In genomic region chr1:92299477-92300125, GRCh38 we compare ENCODE assay signal across 7 cellular contexts. TPM values are rescaled to one million over a fixed set of nuclear protein-coding genes. Genes with fewer than 3 reads are reported as not detected.
DNase-seq lines count a peak whose midpoint lies in the region; ATAC-seq, FAIRE-seq and TF ChIP-seq lines count a peak whose summit lies in the region.

No MANE protein-coding gene starts in this region.

- peaks cover 17% of the 10 kb centered on the region for H3K36me3 ChIP-seq in GM23248 (ENCODE audit: low read depth)
- H3K36me3 ChIP-seq in OCI-LY3 (replicated peaks; ENCODE audit: low read depth, low read length), result peaks cover 13% of the 10 kb centered on the region
- peaks cover 5 to 48% (median 19%) of the 10 kb centered on the region in 4 experiments; a peak in 6 of 8 replicates for H3K36me3 ChIP-seq in H1 (ENCODE audit: control insufficient read depth in 2 of 4, insufficient read depth in 4 of 4, low read length in 3 of 4)
- peaks cover 16% of the 10 kb centered on the region for H3K36me3 ChIP-seq in neural progenitor cell

- H3K9ac ChIP-seq in GM23248 (peak overlapping the region; percentile 87), OCI-LY3 (ENCODE audit: low read length) (peak overlapping the region; percentile 87), H1 (replicated peaks in 1 of 4; ENCODE audit: extremely low read depth in 1 of 4, low read depth in 3 of 4, low read length in 3 of 4) (peak overlapping the region; percentile 61 to 98 (median 81)), neural progenitor cell (peak overlapping the region; percentile 73)

- no peaks in the 10 kb centered on the region for H4K20me1 ChIP-seq in GM23248 (ENCODE audit: insufficient read depth)
- no peaks in the 10 kb centered on the region for H4K20me1 ChIP-seq in OCI-LY3 (ENCODE audit: insufficient read depth, low read length)
- no peaks in the 10 kb centered on the region for H4K20me1 ChIP-seq in H1 (replicated peaks in 1 of 2; ENCODE audit: control insufficient read depth in 1 of 2, insufficient read depth in 2 of 2, low read length in 2 of 2)
- peaks cover 4% of the 10 kb centered on the region for H4K20me1 ChIP-seq in neural progenitor cell (ENCODE audit: low read depth)

- H2BK120ac ChIP-seq in H1 (replicated peaks; ENCODE audit: low read depth, low read length), result no peak overlapping the region

- H2AFZ ChIP-seq in GM23248 (peak overlapping the region; percentile 94), OCI-LY3 (ENCODE audit: low read depth, low read length) (peak overlapping the region; percentile 41; the same call in 1 of the 2 replicates), H1 (ENCODE audit: low read length) (0 out of 2 replicates have a peak overlapping the region, but pooled peaks have one; percentile 19), neural progenitor cell (replicated peaks) (peak overlapping the region; percentile 92)

- H3K14ac ChIP-seq in H1 (ENCODE audit: insufficient read length), result no peak overlapping the region

- H3K79me1 ChIP-seq in H1 (ENCODE audit: low read depth, low read length), result no peaks in the 10 kb centered on the region

- CTCF ChIA-PET in H1 (lab: Charles Lee; ENCODE audit: partially characterized antibody), result interaction anchor here (0.9 to 2.2 kb wide), 2 partner anchors 10 to 18 kb away, joined by 3 to 9 read pairs; no protein-coding TSS in a partner anchor

- H3K4me3 Mint-ChIP-seq in neural progenitor cell, result peak overlapping the region; percentile 98

- peaks cover 22% of the 10 kb centered on the region for H3K4me1 Mint-ChIP-seq in neural progenitor cell

- H3K27me3 ChIP-seq in GM23248 (replicated peaks; ENCODE audit: insufficient read depth) (no peaks in the 10 kb centered on the region), OCI-LY3 (ENCODE audit: low read depth, low read length) (no peaks in the 10 kb centered on the region), H1 (replicated peaks in 1 of 4; ENCODE audit: control insufficient read depth in 3 of 4, extremely low read depth in 1 of 4, insufficient read depth in 3 of 4, low read length in 3 of 4) (no peaks in the 10 kb centered on the region), neural progenitor cell (no peaks in the 10 kb centered on the region)

- H3K27ac Mint-ChIP-seq in neural progenitor cell, result peak overlapping the region; percentile 96

- H2BK5ac ChIP-seq in H1 (ENCODE audit: low read depth, low read length), result no peak overlapping the region

- DNase-seq in GM23248 (peak; percentile 18), H1 (ENCODE audit: low read depth in 1 of 2, low spot score in 2 of 2) (no peak), neural progenitor cell (ENCODE audit: low spot score) (no peak), NCI-H524 treated with DMSO at 0.1 percent for 48 hours (lab: John Stamatoyannopoulos, UW) (no peak)

- 0 out of 2 replicates have a peak overlapping the region, but pooled peaks have one; percentile 93 for H4K8ac ChIP-seq in H1 (ENCODE audit: extremely low read depth, insufficient read depth, low read length)

- H3K23me2 ChIP-seq in H1 (ENCODE audit: low read depth, low read length), result peaks cover 3% of the 10 kb centered on the region; the same call in 1 of the 2 replicates

- no peak overlapping the region for H2AK5ac ChIP-seq in H1 (ENCODE audit: low read depth, low read length)

- no peaks in the 10 kb centered on the region; the same call in 1 of the 2 replicates for H3F3A ChIP-seq in GM23248 (ENCODE audit: insufficient read depth)
- peaks cover 11% of the 10 kb centered on the region for H3F3A ChIP-seq in neural progenitor cell (ENCODE audit: low read depth)

- no peak for FAIRE-seq in H1 (lab: Jason Lieb, UNC)

- H3K27ac ChIP-seq in GM23248 (peak overlapping the region; percentile 77), OCI-LY3 (ENCODE audit: low read length) (peak overlapping the region; percentile 75; the same call in 1 of the 2 replicates), H1 (ENCODE audit: low read depth, low read length) (peak overlapping the region; percentile 99), neural progenitor cell (no peak overlapping the region)

- H3K9me3 ChIP-seq in GM23248 (ENCODE audit: low read depth), result no peaks in the 10 kb centered on the region
- no peaks in the 10 kb centered on the region for H3K9me3 ChIP-seq in OCI-LY3 (ENCODE audit: insufficient read depth, low read length)
- no peaks in the 10 kb centered on the region for H3K9me3 ChIP-seq in H1 (ENCODE audit: insufficient read depth in 2 of 2, low read depth in 1 of 2, low read length in 1 of 2)
- no peaks in the 10 kb centered on the region for H3K9me3 ChIP-seq in neural progenitor cell (ENCODE audit: low read depth)

- H4K5ac ChIP-seq in H1 (ENCODE audit: insufficient read length, low read depth, low read length), result no peak overlapping the region

- no peak for TF ChIP-seq EP300 in H1 (IDR thresholded peaks at IDR 0.05; ENCODE audit: borderline replicate concordance in 1 of 2, low read depth in 2 of 2, low read length in 2 of 2)

- no peak for TF ChIP-seq RAD21 in H1 (IDR thresholded peaks at IDR 0.05 in 1 of 2, conservative IDR thresholded peaks at IDR 0.05 in 1 of 2; ENCODE audit: low read depth in 2 of 2, low read length in 2 of 2)

- no peaks in the 10 kb centered on the region for H3K9me3 Mint-ChIP-seq in neural progenitor cell

- H3K4ac ChIP-seq in H1 (replicated peaks; ENCODE audit: insufficient read length, low read depth, low read length), result no peak overlapping the region

- no peak overlapping the region for H3K23ac ChIP-seq in H1 (ENCODE audit: insufficient read length)

- H2BK12ac ChIP-seq in H1 (ENCODE audit: low read depth, low read length), result no peak overlapping the region

- no peak for ATAC-seq in HG02759 (IDR thresholded peaks at IDR 0.05; ENCODE audit: unreplicated experiment)
- no peak for ATAC-seq in HG02588 (IDR thresholded peaks at IDR 0.05; ENCODE audit: unreplicated experiment)

- no peak overlapping the region for H3K56ac ChIP-seq in H1 (replicated peaks; ENCODE audit: insufficient read length, low read depth, low read length)

- H3K79me2 ChIP-seq in GM23248 (ENCODE audit: insufficient read depth) (peaks cover 50% of the 10 kb centered on the region), OCI-LY3 (ENCODE audit: low read length) (peaks cover 27% of the 10 kb centered on the region), H1 (ENCODE audit: control insufficient read depth in 1 of 2, insufficient read depth in 2 of 2, low read length in 2 of 2) (peaks cover 0 to 22% of the 10 kb centered on the region in 2 experiments; a peak in 2 of 4 replicates), neural progenitor cell (ENCODE audit: low read depth) (peaks cover 52% of the 10 kb centered on the region)

- H4K91ac ChIP-seq in H1 (replicated peaks; ENCODE audit: insufficient read length, low read length), result no peak overlapping the region

- POLR2A ChIA-PET in H1 (lab: Charles Lee; ENCODE audit: partially characterized antibody), result interaction anchor here (0.6 to 1.5 kb wide), 9 partner anchors 11 to 409 kb away, joined by 3 to 4 read pairs (median 3); no protein-coding TSS in a partner anchor

- H3K4me1 ChIP-seq in GM23248 (ENCODE audit: insufficient read depth), result peaks cover 22% of the 10 kb centered on the region
- H3K4me1 ChIP-seq in OCI-LY3 (ENCODE audit: low read length), result peaks cover 9% of the 10 kb centered on the region; the same call in 1 of the 2 replicates
- peaks cover 0 to 3% (median 1%) of the 10 kb centered on the region in 4 experiments; a peak in 4 of 7 replicates for H3K4me1 ChIP-seq in H1 (replicated peaks in 1 of 4; ENCODE audit: control insufficient read depth in 3 of 4, insufficient read depth in 4 of 4, low read length in 3 of 4)
- H3K4me1 ChIP-seq in neural progenitor cell, result peaks cover 19% of the 10 kb centered on the region

- H3K4me2 ChIP-seq in GM23248 (ENCODE audit: unreplicated experiment), result peak overlapping the region; percentile 83
- H3K4me2 ChIP-seq in OCI-LY3 (ENCODE audit: low read length), result peak overlapping the region; percentile 79
- H3K4me2 ChIP-seq in H1 (ENCODE audit: insufficient read depth in 1 of 2, low read depth in 2 of 2, low read length in 2 of 2), result peak overlapping the region; percentile 72 to 83
- H3K4me2 ChIP-seq in neural progenitor cell, result peak overlapping the region; percentile 89

- in situ Hi-C loops in GM23248 (cut with MboI), result loop anchor here (10.0 to 25.0 kb wide), 2 partner anchors 313 to 795 kb away; partner anchors contain the start of gene CDC7

- H3K18ac ChIP-seq in H1 (ENCODE audit: extremely low read depth, low read length), result no peak overlapping the region; the same call in 1 of the 2 replicates

- TF ChIP-seq POLR2A in H1 (IDR thresholded peaks at IDR 0.05; ENCODE audit: control extremely low read depth in 1 of 2, low read depth in 2 of 2, low read length in 2 of 2), result no peak

- H2BK20ac ChIP-seq in H1 (ENCODE audit: low read length), result no peak overlapping the region

- H3K36me3 Mint-ChIP-seq in neural progenitor cell, result peaks cover 17% of the 10 kb centered on the region

- peaks cover 5% of the 10 kb centered on the region for H3K27me3 Mint-ChIP-seq in neural progenitor cell (ENCODE audit: insufficient read depth, low read depth)

- WGBS in GM23248 (ENCODE audit: low coverage in 1 of 2, low lambda C conversion rate in 2 of 2, missing lambda C conversion rate in 2 of 2), 2 experiments, result 29 to 33% methylated on average over 9 of the region's 9 CpGs
- 39% methylated on average over 9 of the region's 9 CpGs; no CpG with 5 or more reads in 1 of the 2 experiments for WGBS in H1 (ENCODE audit: extremely low coverage in 1 of 2, insufficient coverage in 1 of 2, insufficient read length in 1 of 2, insufficient replicate concordance in 2 of 2, low coverage in 1 of 2, low lambda C conversion rate in 2 of 2, missing lambda C conversion rate in 1 of 2), 2 experiments

- peak overlapping the region; percentile 87 for H3K4me3 ChIP-seq in GM23248
- H3K4me3 ChIP-seq in OCI-LY3 (ENCODE audit: low read length), result peak overlapping the region; percentile 95
- H3K4me3 ChIP-seq in H1 (ENCODE audit: extremely low read depth in 1 of 4, insufficient read depth in 2 of 4, low read depth in 3 of 4, low read length in 4 of 4), result peak overlapping the region; percentile 85 to 96 (median 92)
- H3K4me3 ChIP-seq in neural progenitor cell, result peak overlapping the region; percentile 83

- no peaks in the 10 kb centered on the region for H3K9me2 ChIP-seq in GM23248 (ENCODE audit: insufficient read depth)

- H2BK15ac ChIP-seq in H1 (ENCODE audit: low read length), result no peak overlapping the region

- TF ChIP-seq CTCF in OCI-LY3 (IDR thresholded peaks at IDR 0.05; ENCODE audit: low read depth, low read length), result no peak
- TF ChIP-seq CTCF in H1 (IDR thresholded peaks at IDR 0.05; ENCODE audit: control extremely low read depth in 1 of 3, insufficient read depth in 1 of 3, low read depth in 1 of 3, low read length in 3 of 3), result no peak
- no peak for TF ChIP-seq CTCF in neural progenitor cell (IDR thresholded peaks at IDR 0.05)

RNA-seq across cellular contexts. Expression of gene RPAP2, which starts 0.7 kb away (rescaled TPM):
- total RNA-seq in GM23248 (2014; rRNA removed; shearing (Covaris generic)), result 9.7 and 17.4 TPM in 2 replicates
- polyA plus RNA-seq in GM23248 (2016; fragmentation: Nextera tagmentation; extraction: Ambion mirVana), result 25.5 and 25.8 TPM in 2 replicates
- 27.5 and 28.4 TPM in 2 replicates for total RNA-seq in H1 (2021; fragmentation: NEBNext Ultra II Directional; extraction: Animal tissue kit (Norgen Biotek cat#: 25700))
- 3.9 and 7.9 TPM in 2 replicates for polyA plus RNA-seq in H1 (2011; rRNA removed)
- 6.8 TPM for polyA plus RNA-seq in H1 (2011; cell fraction: cytosol; rRNA removed)
- polyA plus RNA-seq in H1 (2011; cell fraction: nucleus; rRNA removed), result 4.0 TPM
- 6.4 to 11.8 TPM (median 7.5 TPM) in 4 replicates for polyA plus RNA-seq in H1 (2012, experiment 1 of 2)
- 0.37 TPM for polyA plus RNA-seq in H1 (2012, experiment 2 of 2)
- 12.1 TPM for polyA plus RNA-seq in H1 (2013, experiment 1 of 2)
- 11.6 TPM for polyA plus RNA-seq in H1 (2013, experiment 2 of 2)
- 8.5 and 15.9 TPM in 2 replicates for polyA minus RNA-seq in H1 (2011; rRNA and poly(A)+ RNA removed)
- polyA minus RNA-seq in H1 (2011; cell fraction: cytosol; rRNA and poly(A)+ RNA removed), result 3.4 TPM
- 25.4 TPM for polyA minus RNA-seq in H1 (2011; cell fraction: nucleus; rRNA and poly(A)+ RNA removed)
- 14.2 and 36.3 TPM in 2 replicates for total RNA-seq in neural progenitor cell (ENCODE audit: low replicate concordance)

RNA-seq across cellular contexts. Expression of gene GLMN, which starts 0.8 kb away (rescaled TPM):
- 10.7 and 13.0 TPM in 2 replicates for total RNA-seq in GM23248 (2014; rRNA removed; shearing (Covaris generic))
- polyA plus RNA-seq in GM23248 (2016; fragmentation: Nextera tagmentation; extraction: Ambion mirVana), result 11.7 and 12.3 TPM in 2 replicates
- 23.8 and 25.0 TPM in 2 replicates for total RNA-seq in H1 (2021; fragmentation: NEBNext Ultra II Directional; extraction: Animal tissue kit (Norgen Biotek cat#: 25700))
- polyA plus RNA-seq in H1 (2011; rRNA removed), result 2.1 and 5.7 TPM in 2 replicates
- 9.9 TPM for polyA plus RNA-seq in H1 (2011; cell fraction: cytosol; rRNA removed)
- polyA plus RNA-seq in H1 (2011; cell fraction: nucleus; rRNA removed), result 2.0 TPM
- polyA plus RNA-seq in H1 (2012, experiment 1 of 2), result 7.9 to 23.9 TPM (median 9.3 TPM) in 4 replicates
- 2.9 TPM for polyA plus RNA-seq in H1 (2012, experiment 2 of 2)
- polyA plus RNA-seq in H1 (2013, experiment 1 of 2), result 22.0 TPM
- 18.6 TPM for polyA plus RNA-seq in H1 (2013, experiment 2 of 2)
- polyA minus RNA-seq in H1 (2011; rRNA and poly(A)+ RNA removed), result 3.6 and 5.3 TPM in 2 replicates
- 5.9 TPM for polyA minus RNA-seq in H1 (2011; cell fraction: cytosol; rRNA and poly(A)+ RNA removed)
- 14.2 TPM for polyA minus RNA-seq in H1 (2011; cell fraction: nucleus; rRNA and poly(A)+ RNA removed)
- 33.2 and 44.4 TPM in 2 replicates for total RNA-seq in neural progenitor cell (ENCODE audit: low replicate concordance)

Comparison
In these comparisons a context has a peak if more than half of its experiments do, and no peak if none do; other contexts are left out.
1. H2AFZ ChIP-seq: peak in every context shown above with its lines; median percentile 94 in GM23248; 92 in neural progenitor cell; 41 in OCI-LY3; 19 in H1.